In genomic region chr16:3655030-3655790, GRCh38 we compare ENCODE assay signal across 10 cellular contexts. TPM values are rescaled to one million over a fixed set of nuclear protein-coding genes. Genes with fewer than 3 reads are reported as not detected.
DNase-seq lines count a peak whose midpoint lies in the region; ATAC-seq and TF ChIP-seq lines count a peak whose summit lies in the region.
"Had no signal": no experiment of that assay in that cellular context is flagged by ENCODE, and none has a peak within 500 bp of the region (broad histone marks: within the 10 kb centered on the region; RNA-seq: fewer than 3 reads in every experiment).

No MANE protein-coding gene starts in this region.

- TF ChIP-seq POLR2A in body of pancreas (IDR thresholded peaks at IDR 0.05) (peak in 2 of 3 donors; percentile 37 to 47), thyroid gland (IDR thresholded peaks at IDR 0.05) (no peak)

- no peak overlapping the region for H3K9ac ChIP-seq in mesenchymal stem cell (ENCODE audit: low read length)
- H3K9ac ChIP-seq: GM23248 had no signal

- H3K9me3 ChIP-seq in body of pancreas: no peaks in the 10 kb centered on the region
- no peaks in the 10 kb centered on the region for H3K9me3 ChIP-seq in thyroid gland
- H3K9me3 ChIP-seq in mesenchymal stem cell (ENCODE audit: control insufficient read depth, low read length): no peaks in the 10 kb centered on the region

- H4K91ac ChIP-seq in mesenchymal stem cell (ENCODE audit: low read length): no peak overlapping the region

- H3K18ac ChIP-seq in mesenchymal stem cell (ENCODE audit: low read depth in 1 of 2, low read length in 2 of 2): no peak overlapping the region

- H2AK5ac ChIP-seq in mesenchymal stem cell (ENCODE audit: low read length, severe bottlenecking): no peak overlapping the region

- 36 to 53% methylated on average over 10 to 23 of the region's 23 CpGs for WGBS in body of pancreas, 2 donors
- 79 to 86% methylated on average over 6 to 18 of the region's 23 CpGs for WGBS in thyroid gland, 2 donors
- 92% methylated on average over 23 of the region's 23 CpGs for WGBS in mesenchymal stem cell

- no peak overlapping the region for H3K4me2 ChIP-seq in mesenchymal stem cell (ENCODE audit: low read length, poor library complexity, severe bottlenecking)

- H3K14ac ChIP-seq in mesenchymal stem cell (ENCODE audit: low read length in 2 of 2): no peak overlapping the region

- no peak overlapping the region for H2BK15ac ChIP-seq in mesenchymal stem cell (ENCODE audit: low read depth, poor library complexity, severe bottlenecking)

- no peak overlapping the region for H2BK5ac ChIP-seq in mesenchymal stem cell (ENCODE audit: low read depth, low read length, poor library complexity, severe bottlenecking)

- no peak for TF ChIP-seq CTCF in body of pancreas (IDR thresholded peaks at IDR 0.05)
- TF ChIP-seq CTCF in thyroid gland (IDR thresholded peaks at IDR 0.05): no peak

- H3K79me1 ChIP-seq in mesenchymal stem cell (replicated peaks; ENCODE audit: low read length, poor library complexity, severe bottlenecking): peaks cover 6% of the 10 kb centered on the region

- H3K23ac ChIP-seq in mesenchymal stem cell (ENCODE audit: low read length in 2 of 2): no peak overlapping the region

- peak; percentile 27 for ATAC-seq in body of pancreas
- ATAC-seq in left lobe of liver: peak; percentile 16

- H3K4ac ChIP-seq in mesenchymal stem cell (ENCODE audit: low read depth in 1 of 2, low read length in 2 of 2): no peak overlapping the region

- no peak overlapping the region for H2AFZ ChIP-seq in mesenchymal stem cell (ENCODE audit: low read depth, low read length)
- H2AFZ ChIP-seq: GM23248 had no signal

- H4K8ac ChIP-seq in mesenchymal stem cell (ENCODE audit: low read length): no peak overlapping the region

- H3K36me3 ChIP-seq in body of pancreas (replicated peaks in 1 of 2; ENCODE audit: insufficient read depth in 1 of 2, low read depth in 2 of 2): peaks cover 14 to 16% of the 10 kb centered on the region in 2 donors
- peaks cover 23 to 26% of the 10 kb centered on the region in 2 donors for H3K36me3 ChIP-seq in thyroid gland
- peaks cover 66 to 77% of the 10 kb centered on the region in 2 experiments for H3K36me3 ChIP-seq in mesenchymal stem cell (ENCODE audit: control insufficient read depth in 1 of 2, insufficient read depth in 2 of 2, low read depth in 1 of 2, low read length in 2 of 2)

- H3K4me3 ChIP-seq in body of pancreas: no peak overlapping the region
- no peak overlapping the region for H3K4me3 ChIP-seq in thyroid gland (replicated peaks in 1 of 3)
- H3K4me3 ChIP-seq in mesenchymal stem cell (ENCODE audit: insufficient read depth in 1 of 2, low read depth in 1 of 2, low read length in 2 of 2): no peak overlapping the region
- H3K4me3 ChIP-seq: GM23248 had no signal

- H3K27ac ChIP-seq in body of pancreas (peak overlapping the region; percentile 87 to 94 (median 91)), thyroid gland (peak overlapping the region; percentile 45 to 58 (median 45)), mesenchymal stem cell (ENCODE audit: low read length, poor library complexity, severe bottlenecking) (no peak overlapping the region)
- H3K27ac ChIP-seq: GM23248 had no signal

- no peak overlapping the region for H2BK120ac ChIP-seq in mesenchymal stem cell (ENCODE audit: low read depth, low read length)

- peaks cover 42% of the 10 kb centered on the region for H3K4me1 ChIP-seq in body of pancreas
- H3K4me1 ChIP-seq in thyroid gland: peaks cover 0 to 11% of the 10 kb centered on the region in 2 donors
- peaks cover 16% of the 10 kb centered on the region for H3K4me1 ChIP-seq in mesenchymal stem cell (ENCODE audit: control insufficient read depth, insufficient read depth, low read depth, low read length)

- DNase-seq in activated CD8-positive, alpha-beta memory T cell treated with anti-CD3 and anti-CD28 coated beads, Interleukin-2, amount 50 U/mL, for 4 hours: peak; percentile 10
- DNase-seq in activated CD8-positive, alpha-beta memory T cell treated with anti-CD3 and anti-CD28 coated beads, Interleukin-2, amount 50 U/mL, for 48 hours: no peak
- DNase-seq in body of pancreas (peak; percentile 43 to 68 (median 66)), left lobe of liver (ENCODE audit: low spot score) (peak; percentile 44), thyroid gland (no peak), mesenchymal stem cell (no peak), COR-L47 (lab: John Stamatoyannopoulos, UW) (no peak), NCI-H526 treated with DMSO at 0.1 percent for 48 hours (lab: John Stamatoyannopoulos, UW) (no peak)
- DNase-seq: activated naive CD8-positive, alpha-beta T cell treated with anti-CD3 and anti-CD28 coated beads for 36 hours; GM23248 had no signal

- intact Hi-C loops in body of pancreas (cut with DNase I) (no loop called here), thyroid gland (cut with DNase I) (no loop called here)

- no peak overlapping the region for H2BK12ac ChIP-seq in mesenchymal stem cell (ENCODE audit: low read length in 2 of 2)

- H3K27me3 ChIP-seq in body of pancreas (no peaks in the 10 kb centered on the region), thyroid gland (no peaks in the 10 kb centered on the region), mesenchymal stem cell (ENCODE audit: control insufficient read depth in 1 of 2, insufficient read depth in 1 of 2, low read length in 2 of 2) (no peaks in the 10 kb centered on the region)

RNA-seq across cellular contexts. Expression of gene DNASE1, which starts 0.7 kb away (rescaled TPM):
- total RNA-seq in body of pancreas: 10 to 100 TPM; 25.9 to 52.7 TPM
- total RNA-seq in left lobe of liver: 4.6 TPM
- total RNA-seq in thyroid gland: 10 to 100 TPM; 18.1 to 33.2 (median 25.0) TPM
- polyA plus RNA-seq in mesenchymal stem cell (2013, experiment 1 of 2): 3.6 TPM
- polyA plus RNA-seq in mesenchymal stem cell (2013, experiment 2 of 2): 3.5 TPM

RNA-seq across cellular contexts. Expression of gene SLX4, which starts 43.8 kb away (rescaled TPM):
- total RNA-seq in body of pancreas (1 to 10 TPM; 3.6 to 4.2 TPM), left lobe of liver (2.8 TPM), thyroid gland (1 to 10 TPM; 2.7 to 4.9 (median 4.5) TPM)
- 2.8 TPM for polyA plus RNA-seq in mesenchymal stem cell (2013, experiment 1 of 2)
- polyA plus RNA-seq in mesenchymal stem cell (2013, experiment 2 of 2): 2.5 TPM

Comparison
In these comparisons a context has a peak if more than half of its experiments do, and no peak if none do; other contexts are left out.
1. DNase-seq: peak in activated CD8-positive, alpha-beta memory T cell treated with anti-CD3 and anti-CD28 coated beads, Interleukin-2, amount 50 U/mL, for 4 hours (single experiment), body of pancreas (4 of 4) and left lobe of liver (single experiment); none in activated CD8-positive, alpha-beta memory T cell treated with anti-CD3 and anti-CD28 coated beads, Interleukin-2, amount 50 U/mL, for 48 hours (single experiment), thyroid gland (0 of 2), mesenchymal stem cell (single experiment), COR-L47 (single experiment) and NCI-H526 treated with DMSO at 0.1 percent for 48 hours (single experiment).
2. POLR2A ChIP-seq: peak in body of pancreas (2 of 3); none in thyroid gland (0 of 2).